13 cellular contexts compared by ENCODE assay signal in the genomic region with DNA sequence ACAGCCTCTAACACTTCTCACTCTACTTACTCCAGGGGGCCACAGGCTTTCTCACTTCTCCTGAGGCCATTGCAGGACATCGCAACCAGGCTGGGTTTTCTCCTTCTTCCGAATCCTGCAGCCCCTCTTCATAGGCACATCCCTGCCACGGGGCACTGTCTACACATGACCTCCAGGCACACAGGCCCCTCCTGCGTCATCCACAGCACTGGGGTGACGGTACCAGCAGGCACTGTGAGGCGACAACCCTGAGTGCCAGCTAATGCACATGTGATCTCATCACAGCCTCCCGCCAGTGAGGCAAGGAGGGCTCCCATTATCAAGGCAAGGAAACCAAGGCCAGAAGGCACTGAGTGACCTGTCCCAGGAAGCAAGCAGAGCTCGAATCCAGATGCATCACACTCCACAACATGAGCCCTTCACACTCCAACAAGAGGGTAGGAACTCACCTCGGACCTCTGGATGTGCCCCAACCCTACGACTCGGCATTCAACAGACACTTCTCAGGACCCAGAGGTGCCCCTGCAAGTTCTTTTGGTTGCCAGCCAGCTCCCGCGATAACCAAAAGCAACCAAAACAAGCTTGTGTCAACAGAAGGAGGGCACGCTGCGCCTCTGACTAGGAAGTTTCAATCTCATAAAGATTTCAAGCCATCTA. TPM values are rescaled to one million over a fixed set of nuclear protein-coding genes. Genes with fewer than 3 reads are reported as not detected.
DNase-seq lines count a peak whose midpoint lies in the region; ATAC-seq and TF ChIP-seq lines count a peak whose summit lies in the region.
"Had no signal": no experiment of that assay in that cellular context is flagged by ENCODE, and none has a peak within 500 bp of the region (broad histone marks: within the 10 kb centered on the region; RNA-seq: fewer than 3 reads in every experiment).

No MANE protein-coding gene starts in this region.

- H3K27ac Mint-ChIP-seq in glutamatergic neuron (ENCODE audit: unreplicated experiment): no peak overlapping the region
- no peak overlapping the region for H3K27ac Mint-ChIP-seq in activated naive CD8-positive, alpha-beta T cell treated with anti-CD3 and anti-CD28 coated beads for 36 hours
- H3K27ac Mint-ChIP-seq in effector memory CD8-positive, alpha-beta T cell: no peak overlapping the region
- H3K27ac Mint-ChIP-seq: naive thymus-derived CD8-positive, alpha-beta T cell; stimulated activated naive CD8-positive, alpha-beta T cell treated with anti-CD3 and anti-CD28 coated beads, Interleukin-15, Interleukin-2, amounts not matched to agents 100 ng/mL and 50 ng/mL, for 24 hours had no signal

- peaks cover 6% of the 10 kb centered on the region for H3K27me3 Mint-ChIP-seq in glutamatergic neuron (ENCODE audit: unreplicated experiment)
- no peaks in the 10 kb centered on the region for H3K27me3 Mint-ChIP-seq in activated naive CD8-positive, alpha-beta T cell treated with anti-CD3 and anti-CD28 coated beads for 36 hours
- peaks cover 39 to 64% of the 10 kb centered on the region in 2 donors for H3K27me3 Mint-ChIP-seq in effector memory CD8-positive, alpha-beta T cell

- 47 to 78% methylated on average over 15 of the region's 15 CpGs for WGBS in sigmoid colon, 2 donors

- no peaks in the 10 kb centered on the region for H3K9me3 ChIP-seq in sigmoid colon

- H3K27me3 ChIP-seq in sigmoid colon: no peaks in the 10 kb centered on the region
- H3K27me3 ChIP-seq: adrenal gland had no signal

- H3K4me3 Mint-ChIP-seq in glutamatergic neuron (ENCODE audit: unreplicated experiment): peak overlapping the region; percentile 25
- no peak overlapping the region for H3K4me3 Mint-ChIP-seq in activated naive CD8-positive, alpha-beta T cell treated with anti-CD3 and anti-CD28 coated beads for 36 hours
- no peak overlapping the region for H3K4me3 Mint-ChIP-seq in effector memory CD8-positive, alpha-beta T cell
- H3K4me3 Mint-ChIP-seq: GM23338; naive thymus-derived CD8-positive, alpha-beta T cell; stimulated activated naive CD8-positive, alpha-beta T cell treated with anti-CD3 and anti-CD28 coated beads, Interleukin-15, Interleukin-2, amounts not matched to agents 100 ng/mL and 50 ng/mL, for 24 hours had no signal

- no peak for TF ChIP-seq EP300 in sigmoid colon (IDR thresholded peaks at IDR 0.05)

- DNase-seq in DMS79 (lab: John Stamatoyannopoulos, UW): peak; percentile 13
- peak; percentile 52 for DNase-seq in NCI-H345 (lab: John Stamatoyannopoulos, UW)
- DNase-seq in glutamatergic neuron: no peak
- no peak for DNase-seq in sigmoid colon
- no peak for DNase-seq in activated naive CD8-positive, alpha-beta T cell treated with anti-CD3 and anti-CD28 coated beads for 36 hours
- no peak for DNase-seq in effector memory CD8-positive, alpha-beta T cell
- DNase-seq in SKM-1 (lab: John Stamatoyannopoulos, UW; ENCODE audit: unreplicated experiment): no peak
- DNase-seq: KBM-7; naive thymus-derived CD8-positive, alpha-beta T cell; NK-92 treated with Interleukin-12 subunit alpha and Interleukin-12 subunit beta, amount 100 ng/mL, for 24 hours had no signal

- ATAC-seq in effector memory CD8-positive, alpha-beta T cell (replicated peaks): no peak
- ATAC-seq: GM23338; naive thymus-derived CD8-positive, alpha-beta T cell had no signal

- H3K4me3 ChIP-seq in sigmoid colon: no peak overlapping the region
- H3K4me3 ChIP-seq: adrenal gland, GM23338 had no signal

- peaks cover 12% of the 10 kb centered on the region for H3K9me3 Mint-ChIP-seq in glutamatergic neuron (ENCODE audit: unreplicated experiment)
- H3K9me3 Mint-ChIP-seq in activated naive CD8-positive, alpha-beta T cell treated with anti-CD3 and anti-CD28 coated beads for 36 hours: peaks cover 21% of the 10 kb centered on the region
- peaks cover 0 to 3% of the 10 kb centered on the region in 2 donors for H3K9me3 Mint-ChIP-seq in effector memory CD8-positive, alpha-beta T cell

- intact Hi-C loops in sigmoid colon (cut with DNase I): no loop called here

- H3K4me1 Mint-ChIP-seq in glutamatergic neuron (ENCODE audit: low read depth, unreplicated experiment): peaks cover 26% of the 10 kb centered on the region
- peaks cover 8% of the 10 kb centered on the region for H3K4me1 Mint-ChIP-seq in activated naive CD8-positive, alpha-beta T cell treated with anti-CD3 and anti-CD28 coated beads for 36 hours
- peaks cover 0 to 4% of the 10 kb centered on the region in 2 donors for H3K4me1 Mint-ChIP-seq in effector memory CD8-positive, alpha-beta T cell (ENCODE audit: low read depth in 2 of 2)

- TF ChIP-seq POLR2A in sigmoid colon (IDR thresholded peaks at IDR 0.05): no peak

- peaks cover 0 to 47% (median 42%) of the 10 kb centered on the region in 4 donors for H3K4me1 ChIP-seq in sigmoid colon
- H3K4me1 ChIP-seq: adrenal gland had no signal

- no peaks in the 10 kb centered on the region for H3K36me3 ChIP-seq in sigmoid colon
- H3K36me3 ChIP-seq: adrenal gland had no signal

- peak overlapping the region; percentile 58 to 83 (median 76) for H3K27ac ChIP-seq in sigmoid colon
- H3K27ac ChIP-seq: adrenal gland had no signal

- H3K36me3 Mint-ChIP-seq in glutamatergic neuron (ENCODE audit: unreplicated experiment): peaks cover 11% of the 10 kb centered on the region
- H3K36me3 Mint-ChIP-seq in activated naive CD8-positive, alpha-beta T cell treated with anti-CD3 and anti-CD28 coated beads for 36 hours: peaks cover 12% of the 10 kb centered on the region
- H3K36me3 Mint-ChIP-seq in effector memory CD8-positive, alpha-beta T cell (ENCODE audit: insufficient read depth): peaks cover 4% of the 10 kb centered on the region

- TF ChIP-seq CTCF in glutamatergic neuron (IDR thresholded peaks at IDR 0.05; ENCODE audit: partially characterized antibody, unreplicated experiment): no peak
- no peak for TF ChIP-seq CTCF in sigmoid colon (IDR thresholded peaks at IDR 0.05)

RNA-seq across cellular contexts. Expression of a gene that starts 16.7 kb away (rescaled TPM):
- total RNA-seq in glutamatergic neuron (ENCODE audit: unreplicated experiment) (8.6 TPM), sigmoid colon (10 to 100 TPM in 1 of 4 donors, 1 to 10 TPM in 3; 5.3 to 38.9 (median 6.1) TPM)
- 10 to 100 TPM in 1 of 3 donors, 1 to 10 TPM in 2; 8.1 to 19.8 (median 9.5) TPM for polyA plus RNA-seq in sigmoid colon
- total RNA-seq in activated naive CD8-positive, alpha-beta T cell treated with anti-CD3 and anti-CD28 coated beads for 36 hours: 1 to 10 TPM; 5.7 to 6.4 TPM

Comparison
In these comparisons a context has a peak if more than half of its experiments do, and no peak if none do; other contexts are left out.
1. DNase-seq: peak in DMS79 (single experiment) and NCI-H345 (single experiment); none in glutamatergic neuron (single experiment), sigmoid colon (single experiment), activated naive CD8-positive, alpha-beta T cell treated with anti-CD3 and anti-CD28 coated beads for 36 hours (single experiment), effector memory CD8-positive, alpha-beta T cell (0 of 3) and SKM-1 (single experiment).